Comparison of ENCODE assay signal across 19 cellular contexts in genomic region chr2:233448565-233448964, GRCh38.
DNase-seq lines count a peak whose midpoint lies in the region; ATAC-seq and TF ChIP-seq lines count a peak whose summit lies in the region.
"Had no signal": no experiment of that assay in that cellular context is flagged by ENCODE, and none has a peak within 500 bp of the region (broad histone marks: within the 10 kb centered on the region; RNA-seq: fewer than 3 reads in every experiment).

No MANE protein-coding gene starts in this region.

- DNase-seq in Caco-2 (peak; percentile 34 to 58), renal cortical epithelial cell (ENCODE audit: low read depth) (peak; percentile 4), NCI-H2227 treated with DMSO at 0.1 percent for 48 hours (lab: John Stamatoyannopoulos, UW) (no peak)
- peak; percentile 9 for DNase-seq in Jurkat, Clone E6-1 (ENCODE audit: low read depth, low spot score)
- DNase-seq in central memory CD8-positive, alpha-beta T cell (ENCODE audit: low spot score in 2 of 2): no peak
- no peak for DNase-seq in activated CD4-positive, alpha-beta T cell treated with anti-CD3 and anti-CD28 coated beads, Interleukin-2, amount 50 U/mL, for 4 hours
- DNase-seq: activated CD8-positive, alpha-beta memory T cell treated with anti-CD3 and anti-CD28 coated beads, Interleukin-2, amount 50 U/mL, for 48 hours; activated naive CD4-positive, alpha-beta T cell treated with Interleukin-2 at 50 U/mL for 16 hours; DMS 273 treated with DMSO at 0.1 percent for 48 hours; natural killer cell; NCI-H1694 treated with DMSO at 0.1 percent for 48 hours; NCI-H446 treated with DMSO at 0.1 percent for 48 hours; stimulated activated CD4-positive, alpha-beta T cell treated with anti-CD3 and anti-CD28 coated beads, Interleukin-4, amount 100 ng/mL, for 24 hours; T1000 had no signal

- H3K27me3 ChIP-seq in Caco-2 (replicated peaks; ENCODE audit: control insufficient read depth, insufficient read depth, low read length): no peaks in the 10 kb centered on the region
- H3K27me3 ChIP-seq: BE2C, suprapubic skin had no signal

- peak overlapping the region; percentile 47 for H3K27ac Mint-ChIP-seq in Caco-2 (ENCODE audit: unreplicated experiment)
- H3K27ac Mint-ChIP-seq in central memory CD8-positive, alpha-beta T cell (ENCODE audit: low read depth): peak overlapping the region; percentile 29

- H3K36me3 Mint-ChIP-seq in Caco-2 (ENCODE audit: insufficient read depth, unreplicated experiment): peaks cover 77% of the 10 kb centered on the region
- H3K36me3 Mint-ChIP-seq in central memory CD8-positive, alpha-beta T cell (ENCODE audit: insufficient read depth): peaks cover 60% of the 10 kb centered on the region

- CTCF ChIA-PET in Caco-2 (lab: Charles Lee): interaction anchor here (0.6 to 1.7 kb wide), 4 partner anchors 9 to 384 kb away, joined by 3 to 6 read pairs (median 4); no protein-coding TSS in a partner anchor

- peaks cover 12% of the 10 kb centered on the region for H3K4me1 ChIP-seq in Caco-2
- H3K4me1 ChIP-seq: suprapubic skin had no signal

- POLR2A ChIA-PET in Caco-2 (lab: Charles Lee): no interaction called here

- H3K36me3 ChIP-seq in Caco-2 (ENCODE audit: control insufficient read depth, insufficient read depth, low read length): peaks cover 9% of the 10 kb centered on the region

- H3K4me1 Mint-ChIP-seq in Caco-2 (ENCODE audit: low read depth, unreplicated experiment): peaks cover 7% of the 10 kb centered on the region
- H3K4me1 Mint-ChIP-seq in central memory CD8-positive, alpha-beta T cell: peaks cover 20% of the 10 kb centered on the region

- TF ChIP-seq CTCF in Caco-2 (IDR thresholded peaks at IDR 0.05; ENCODE audit: insufficient read depth in 1 of 2, low read depth in 1 of 2, low read length in 1 of 2, severe bottlenecking in 1 of 2, unreplicated experiment in 1 of 2): no peak

- no peak overlapping the region for H3K4me3 ChIP-seq in Caco-2 (ENCODE audit: low read depth, low read length)
- no peak overlapping the region for H3K4me3 ChIP-seq in Jurkat, Clone E6-1 (ENCODE audit: low read length)
- H3K4me3 ChIP-seq: skin epidermis, suprapubic skin had no signal

- peak overlapping the region; percentile 25 for H3K4me3 Mint-ChIP-seq in Caco-2 (ENCODE audit: unreplicated experiment)
- H3K4me3 Mint-ChIP-seq in central memory CD8-positive, alpha-beta T cell: no peak overlapping the region
- H3K4me3 Mint-ChIP-seq: natural killer cell had no signal

- intact Hi-C loops in Caco-2 (cut with micrococcal nuclease; ENCODE audit: unreplicated experiment): loop anchor here (10.0 kb wide), 1 partner anchor 94 kb away; the partner anchor contains the start of gene DGKD

- no peak for ATAC-seq in central memory CD8-positive, alpha-beta T cell (replicated peaks; ENCODE audit: extremely low read depth, poor library complexity, severe bottlenecking)
- ATAC-seq in GM18867 (IDR thresholded peaks at IDR 0.05; ENCODE audit: unreplicated experiment) (no peak), HG02938 (IDR thresholded peaks at IDR 0.05; ENCODE audit: unreplicated experiment) (no peak)
- ATAC-seq: natural killer cell had no signal

- no peaks in the 10 kb centered on the region for H3K9me3 Mint-ChIP-seq in Caco-2 (ENCODE audit: unreplicated experiment)
- no peaks in the 10 kb centered on the region for H3K9me3 Mint-ChIP-seq in central memory CD8-positive, alpha-beta T cell
- H3K9me3 Mint-ChIP-seq: natural killer cell had no signal

- no peaks in the 10 kb centered on the region for H3K9me3 ChIP-seq in Caco-2
- H3K9me3 ChIP-seq: BE2C, suprapubic skin had no signal

- no TSS peak for BruUV-seq in Caco-2 (replicated peaks; lab: Mats Ljungman, UMichigan)

- no peaks in the 10 kb centered on the region for H3K27me3 Mint-ChIP-seq in Caco-2 (ENCODE audit: insufficient read depth, unreplicated experiment)
- no peaks in the 10 kb centered on the region for H3K27me3 Mint-ChIP-seq in central memory CD8-positive, alpha-beta T cell

Comparison
In these comparisons a context has a peak if more than half of its experiments do, and no peak if none do; other contexts are left out.
1. DNase-seq: peak in Caco-2 (2 of 2), Jurkat, Clone E6-1 (single experiment) and renal cortical epithelial cell (single experiment); none in central memory CD8-positive, alpha-beta T cell (0 of 2), NCI-H2227 treated with DMSO at 0.1 percent for 48 hours (single experiment) and activated CD4-positive, alpha-beta T cell treated with anti-CD3 and anti-CD28 coated beads, Interleukin-2, amount 50 U/mL, for 4 hours (0 of 2).